In genomic region chr5:151670074-151670686, GRCh38 we compare ENCODE assay signal across 14 cellular contexts. TPM values are rescaled to one million over a fixed set of nuclear protein-coding genes. Genes with fewer than 3 reads are reported as not detected.
DNase-seq lines count a peak whose midpoint lies in the region; ATAC-seq and TF ChIP-seq lines count a peak whose summit lies in the region.
"Had no signal": no experiment of that assay in that cellular context is flagged by ENCODE, and none has a peak within 500 bp of the region (broad histone marks: within the 10 kb centered on the region; RNA-seq: fewer than 3 reads in every experiment).

No MANE protein-coding gene starts in this region.

- no peaks in the 10 kb centered on the region for H3K9me3 Mint-ChIP-seq in type B pancreatic cell
- H3K9me3 Mint-ChIP-seq: activated naive CD8-positive, alpha-beta T cell treated with anti-CD3 and anti-CD28 coated beads for 36 hours; natural killer cell treated with Interleukin-12 subunit alpha and Interleukin-12 subunit beta and Interleukin-15 and Interleukin-18, amount 100 ng/mL, for 72 hours had no signal

- peaks cover 0 to 98% (median 31%) of the 10 kb centered on the region in 9 donors for H3K36me3 ChIP-seq in heart right ventricle

- DNase-seq in amniotic epithelial cell (ENCODE audit: low read depth) (peak; percentile 97), heart right ventricle (no peak), omental fat pad (ENCODE audit: low spot score) (no peak), type B pancreatic cell (ENCODE audit: extremely low spot score, unreplicated experiment) (no peak), GM10248 (ENCODE audit: extremely low spot score) (no peak), globus pallidus (ENCODE audit: low spot score) (no peak)
- DNase-seq: activated naive CD8-positive, alpha-beta T cell treated with anti-CD3 and anti-CD28 coated beads for 36 hours; effector memory CD4-positive, alpha-beta T cell; NCI-H1092; stimulated activated naive CD8-positive, alpha-beta T cell treated with anti-CD3 and anti-CD28 coated beads, Interleukin-15, Interleukin-2, amounts not matched to agents 100 U/mL and 50 U/mL, for 24 hours; T1000 had no signal

- no peak overlapping the region for H3K4me3 Mint-ChIP-seq in type B pancreatic cell
- H3K4me3 Mint-ChIP-seq: activated naive CD8-positive, alpha-beta T cell treated with anti-CD3 and anti-CD28 coated beads for 36 hours; natural killer cell treated with Interleukin-12 subunit alpha and Interleukin-12 subunit beta and Interleukin-15 and Interleukin-18, amount 100 ng/mL, for 72 hours had no signal

- intact Hi-C loops in heart right ventricle (cut with DNase I), result no loop called here

- H3K9me3 ChIP-seq in heart right ventricle, result no peaks in the 10 kb centered on the region

- no peak overlapping the region for H3K4me3 ChIP-seq in heart right ventricle

- TF ChIP-seq CTCF in heart right ventricle (IDR thresholded peaks at IDR 0.05) (no peak), omental fat pad (IDR thresholded peaks at IDR 0.05) (no peak), type B pancreatic cell (conservative IDR thresholded peaks at IDR 0.05) (no peak), GM10248 (IDR thresholded peaks at IDR 0.05; ENCODE audit: control extremely low read depth, extremely low read depth, low read depth, missing control alignments) (no peak)

- CTCF ChIA-PET in GM10248 (lab: Yijun Ruan, JAX), result interaction anchor here (1.0 to 8.0 kb wide), 11 partner anchors 8 to 225 kb away, joined by 3 to 72 read pairs (median 4); partner anchors contain the start of genes G3BP1 and SPARC

- H3K27ac ChIP-seq in heart right ventricle, result peak overlapping the region; percentile 41 to 89 (median 80)

- ATAC-seq in heart right ventricle (peak in 3 of 8 donors; percentile 13 to 45 (median 42)), omental fat pad (ENCODE audit: low FRiP score) (peak; percentile 12), GM18909 (IDR thresholded peaks at IDR 0.05; ENCODE audit: poor library complexity, unreplicated experiment) (no peak), GM18870 (IDR thresholded peaks at IDR 0.05; ENCODE audit: unreplicated experiment) (no peak)
- ATAC-seq: natural killer cell treated with Interleukin-12 subunit alpha and Interleukin-12 subunit beta and Interleukin-15 and Interleukin-18, amount 100 ng/mL, for 72 hours; stimulated activated naive CD8-positive, alpha-beta T cell treated with anti-CD3 and anti-CD28 coated beads, Interleukin-15, Interleukin-2, amounts not matched to agents 100 U/mL and 50 U/mL, for 24 hours had no signal

- peaks cover 10% of the 10 kb centered on the region for H3K4me1 Mint-ChIP-seq in type B pancreatic cell (ENCODE audit: unreplicated experiment)
- H3K4me1 Mint-ChIP-seq: activated naive CD8-positive, alpha-beta T cell treated with anti-CD3 and anti-CD28 coated beads for 36 hours had no signal

- no peaks in the 10 kb centered on the region for H3K27me3 Mint-ChIP-seq in type B pancreatic cell
- H3K27me3 Mint-ChIP-seq: activated naive CD8-positive, alpha-beta T cell treated with anti-CD3 and anti-CD28 coated beads for 36 hours; natural killer cell treated with Interleukin-12 subunit alpha and Interleukin-12 subunit beta and Interleukin-15 and Interleukin-18, amount 100 ng/mL, for 72 hours had no signal

- H3K27ac Mint-ChIP-seq in type B pancreatic cell, result peak overlapping the region; percentile 26
- H3K27ac Mint-ChIP-seq: activated naive CD8-positive, alpha-beta T cell treated with anti-CD3 and anti-CD28 coated beads for 36 hours; natural killer cell treated with Interleukin-12 subunit alpha and Interleukin-12 subunit beta and Interleukin-15 and Interleukin-18, amount 100 ng/mL, for 72 hours had no signal

- peaks cover 33% of the 10 kb centered on the region for H3K36me3 Mint-ChIP-seq in type B pancreatic cell
- H3K36me3 Mint-ChIP-seq: activated naive CD8-positive, alpha-beta T cell treated with anti-CD3 and anti-CD28 coated beads for 36 hours; natural killer cell treated with Interleukin-12 subunit alpha and Interleukin-12 subunit beta and Interleukin-15 and Interleukin-18, amount 100 ng/mL, for 72 hours had no signal

- 43 to 51% methylated on average over 4 of the region's 4 CpGs for WGBS in heart right ventricle, 2 donors

- no peaks in the 10 kb centered on the region for H3K27me3 ChIP-seq in heart right ventricle

- POLR2A ChIA-PET in GM10248 (lab: Yijun Ruan, JAX), result no interaction called here

- H3K4me1 ChIP-seq in heart right ventricle, result peaks cover 39 to 98% (median 90%) of the 10 kb centered on the region in 9 donors

RNA-seq across cellular contexts. Expression of gene SPARC, which starts 16.5 kb away (rescaled TPM):
- total RNA-seq in heart right ventricle (1,000 to 10,000 TPM in 1 of 10 donors, 100 to 1,000 TPM in 9; 261 to 1,135 (median 456) TPM), omental fat pad (1,000 to 10,000 TPM in 1 of 4 donors, 100 to 1,000 TPM in 3; 579 to 1,303 (median 656) TPM), type B pancreatic cell (ENCODE audit: low replicate concordance) (454 and 973 TPM in 2 replicates)
- 100 to 1,000 TPM; 144 to 924 TPM for polyA plus RNA-seq in heart right ventricle
- total RNA-seq: natural killer cell treated with Interleukin-12 subunit alpha and Interleukin-12 subunit beta and Interleukin-15 and Interleukin-18, amount 100 ng/mL, for 72 hours had no signal
